Comparison of ENCODE assay signal across 36 cellular contexts in genomic region chr17:6387858-6388257, GRCh38. TPM values are rescaled to one million over a fixed set of nuclear protein-coding genes. Genes with fewer than 3 reads are reported as not detected.
"Had no signal": no experiment of that assay in that cellular context is flagged by ENCODE, and none has a peak within 500 bp of the region (broad histone marks: within the 10 kb centered on the region; RNA-seq: fewer than 3 reads in every experiment).

No MANE protein-coding gene starts in this region.

- H3K36me3 ChIP-seq: adrenal gland, brain microvascular endothelial cell, breast epithelium had no signal

- H3K4me3 ChIP-seq: adrenal gland, body of pancreas, breast epithelium had no signal

- H3K4me1 ChIP-seq: adrenal gland, breast epithelium had no signal

- H3K27me3 ChIP-seq: adrenal gland, body of pancreas, brain microvascular endothelial cell had no signal

- H3K9me3 ChIP-seq: adrenal gland, body of pancreas, breast epithelium had no signal

- DNase-seq: activated B cell treated with CpG ODN at 0.5 μM for 24 hours; activated CD4-positive, alpha-beta memory T cell treated with anti-CD3 and anti-CD28 coated beads for 36 hours; activated CD4-positive, alpha-beta T cell treated with anti-CD3 and anti-CD28 coated beads for 4 hours; activated CD4-positive, alpha-beta T cell treated with anti-CD3 and anti-CD28 coated beads, Interleukin-2, amount 10 ng/mL, durations not matched to agents 24 days and 14 days; activated CD4-positive, alpha-beta T cell treated with anti-CD3 and anti-CD28 coated beads, Interleukin-2, amount 50 U/mL, for 1 hour; activated CD4-positive, alpha-beta T cell treated with anti-CD3 and anti-CD28 coated beads, Interleukin-2, amount 50 U/mL, for 4 hours; activated CD4-positive, CD25-positive, alpha-beta regulatory T cell treated with anti-CD3 and anti-CD28 coated beads, Interleukin-2, amount 50 U/mL, for 72 hours; activated CD8-positive, alpha-beta T cell treated with anti-CD3 and anti-CD28 coated beads for 36 hours; activated effector memory CD4-positive, alpha-beta T cell treated with anti-CD3 and anti-CD28 coated beads, Interleukin-2, amount 50 U/mL, for 16 hours; activated gamma-delta T cell treated with Interleukin-2 at 50 U/mL for 16 hours; activated naive CD4-positive, alpha-beta T cell; activated naive CD4-positive, alpha-beta T cell treated with anti-CD3 and anti-CD28 coated beads for 36 hours; activated naive CD4-positive, alpha-beta T cell treated with anti-CD3 and anti-CD28 coated beads, Interleukin-2, amount 50 U/mL, for 16 hours; activated naive CD8-positive, alpha-beta T cell treated with anti-CD3 and anti-CD28 coated beads for 36 hours; activated T-cell treated with anti-CD3 and anti-CD28 coated beads for 4 hours; activated T-cell treated with anti-CD3 and anti-CD28 coated beads, Interleukin-2, amount 50 U/mL, for 1 hour; activated T-cell treated with anti-CD3 and anti-CD28 coated beads, Interleukin-2, amount 50 U/mL, for 4 hours; activated T-cell treated with anti-CD3 and anti-CD28 coated beads, Interleukin-2, amount 50 U/mL, for 72 hours; adrenal gland; amniotic stem cell; aorta; body of pancreas; brain microvascular endothelial cell; central memory CD4-positive, alpha-beta T cell; T-helper 1 cell; T-helper 2 cell; T-helper 9 cell had no signal

- H3K27ac ChIP-seq: adrenal gland, body of pancreas, brain microvascular endothelial cell, breast epithelium, VCaP had no signal

RNA-seq across cellular contexts. Expression of gene AIPL1, which starts 47.1 kb away (rescaled TPM):
- total RNA-seq: activated B cell treated with CpG ODN at 0.5 μM for 24 hours; activated CD4-positive, alpha-beta memory T cell treated with anti-CD3 and anti-CD28 coated beads for 36 hours; activated CD4-positive, alpha-beta T cell treated with anti-CD3 and anti-CD28 coated beads, Interleukin-2, amount 10 ng/mL, durations not matched to agents 24 days and 14 days; activated CD8-positive, alpha-beta memory T cell treated with anti-CD3 and anti-CD28 coated beads for 36 hours; activated CD8-positive, alpha-beta T cell treated with anti-CD3 and anti-CD28 coated beads for 36 hours; activated naive CD4-positive, alpha-beta T cell treated with anti-CD3 and anti-CD28 coated beads for 36 hours; activated naive CD4-positive, alpha-beta T cell treated with anti-CD3 and anti-CD28 coated beads, Interleukin-2, amount 50 U/mL, for 72 hours; activated naive CD8-positive, alpha-beta T cell treated with anti-CD3 and anti-CD28 coated beads for 36 hours; activated T-cell treated with anti-CD3 and anti-CD28 coated beads, Interleukin-2, amount 50 U/mL, for 4 hours; activated T-cell treated with anti-CD3 and anti-CD28 coated beads, Interleukin-2, amount 50 U/mL, for 72 hours; activated T-helper 1 cell treated with anti-CD3 and anti-CD28 coated beads, Interleukin-12 subunit alpha, Interleukin-12 subunit beta, Interleukin-2, Interleukin-4 antibody, amounts not matched to agents 30 ng/mL and 10 ng/mL and 1 ng/mL, durations not matched to agents 14 hours and 24 hours and 36 hours; activated T-helper 17 cell treated with anti-CD3 and anti-CD28 coated beads, Interleukin-2, amount 50 U/mL, for 72 hours; adrenal gland; aorta; astrocyte; body of pancreas; breast epithelium; cardiac septum; chondrocyte had no signal

RNA-seq across cellular contexts. Expression of gene PIMREG, which starts 56.4 kb away (rescaled TPM):
- total RNA-seq: body of pancreas, cardiac septum had no signal
